1 cellular context compared by ENCODE assay signal in genomic region chr5:149960272-149961185, GRCh38.
TF ChIP-seq lines count a peak whose summit lies in the region.

TSS of gene SLC26A2 (plus strand) at chr5:149960758. CDS start at chr5:149977653, 16,895 bp downstream.

TF ChIP-seq in GM12878, 131 proteins besides CTCF, POLR2A, EP300 and RAD21 (continued from another document and continues in another):
- TF ChIP-seq ZBTB40 (IDR thresholded peaks at IDR 0.05; ENCODE audit: borderline replicate concordance): peak; percentile 68; the same call in 1 of the 2 replicates
- peak; percentile 65; the same call in 1 of the 2 replicates for TF ChIP-seq ZNF207 (IDR thresholded peaks at IDR 0.05; ENCODE audit: borderline replicate concordance)
- peak; percentile 54; the same call in 1 of the 2 replicates for TF ChIP-seq ATF3 (IDR thresholded peaks at IDR 0.05; ENCODE audit: borderline replicate concordance, extremely low read depth, low read depth, low read length)
- peak; percentile 96 for TF ChIP-seq CHD2 (IDR thresholded peaks at IDR 0.05; ENCODE audit: borderline replicate concordance, low read depth, low read length)
- peak; percentile 58; the same call in 1 of the 2 replicates for TF ChIP-seq GATAD2B (conservative IDR thresholded peaks at IDR 0.05; ENCODE audit: low read depth)
- TF ChIP-seq TAF1 (IDR thresholded peaks at IDR 0.05; ENCODE audit: borderline replicate concordance, low read depth, low read length): peak; percentile 69; the same call in 1 of the 2 replicates
- 0 out of 2 replicates have a peak, but pooled peaks have one; percentile 5 for TF ChIP-seq TARDBP (IDR thresholded peaks at IDR 0.05; ENCODE audit: borderline replicate concordance)
- no peak for TF ChIP-seq WRNIP1 (IDR thresholded peaks at IDR 0.05; ENCODE audit: borderline replicate concordance, low read depth, low read length)
- TF ChIP-seq ZNF622 (IDR thresholded peaks at IDR 0.05): no peak
- TF ChIP-seq ZNF274 (IDR thresholded peaks at IDR 0.05; ENCODE audit: insufficient read depth, insufficient read length): no peak
- peak; percentile 80 for TF ChIP-seq NFYA (IDR thresholded peaks at IDR 0.05; ENCODE audit: borderline replicate concordance, low read depth, low read length)
- TF ChIP-seq REST (IDR thresholded peaks at IDR 0.05; ENCODE audit: low read depth, low read length): no peak
- TF ChIP-seq IRF3 (IDR thresholded peaks at IDR 0.05): peak; percentile 95
- TF ChIP-seq JUND (IDR thresholded peaks at IDR 0.05; ENCODE audit: low read depth, low read length): no peak
- TF ChIP-seq HCFC1 (IDR thresholded peaks at IDR 0.05; ENCODE audit: low read length): no peak
- peak; percentile 87; the same call in 2 of the 3 replicates for TF ChIP-seq POU2F2 (IDR thresholded peaks at IDR 0.05; ENCODE audit: borderline replicate concordance, low read depth, low read length)
- no peak for TF ChIP-seq RELA (IDR thresholded peaks at IDR 0.05; ENCODE audit: borderline replicate concordance, partially characterized antibody)
- no peak for TF ChIP-seq ZBTB33 (IDR thresholded peaks at IDR 0.05)
- TF ChIP-seq TBL1XR1 (IDR thresholded peaks at IDR 0.05; ENCODE audit: low read depth, low read length): no peak
- no peak for TF ChIP-seq IRF5 (IDR thresholded peaks at IDR 0.05; ENCODE audit: borderline replicate concordance)
- no peak for TF ChIP-seq CEBPB (IDR thresholded peaks at IDR 0.05; ENCODE audit: borderline replicate concordance in 1 of 2, low read depth in 2 of 2, low read length in 2 of 2)
- TF ChIP-seq JUNB (IDR thresholded peaks at IDR 0.05): no peak
- peak; percentile 17 to 86; a peak in 2 of 4 replicates for TF ChIP-seq BHLHE40 (IDR thresholded peaks at IDR 0.05; ENCODE audit: borderline replicate concordance in 1 of 2, low read depth in 2 of 2, low read length in 1 of 2)
- no peak for TF ChIP-seq RB1 (IDR thresholded peaks at IDR 0.05; ENCODE audit: borderline replicate concordance)
- TF ChIP-seq E4F1 (IDR thresholded peaks at IDR 0.05; ENCODE audit: borderline replicate concordance, partially characterized antibody): peak; percentile 31
- no peak for TF ChIP-seq SREBF1 (IDR thresholded peaks at IDR 0.05; ENCODE audit: low read length)
- TF ChIP-seq SMARCA5 (IDR thresholded peaks at IDR 0.05): no peak
- TF ChIP-seq MTA2 (IDR thresholded peaks at IDR 0.05; ENCODE audit: low read depth): no peak
- TF ChIP-seq YY1 (IDR thresholded peaks at IDR 0.05; ENCODE audit: low read depth, low read length): peak; percentile 60
- TF ChIP-seq BCLAF1 (IDR thresholded peaks at IDR 0.05): no peak
- no peak for TF ChIP-seq SKIL (IDR thresholded peaks at IDR 0.05; ENCODE audit: low read depth, poor library complexity, severe bottlenecking)
- TF ChIP-seq ESRRA (IDR thresholded peaks at IDR 0.05; ENCODE audit: low read length): no peak
